Comparison of ENCODE assay signal across 21 cellular contexts in genomic region chr15:53880353-53880752, GRCh38.
DNase-seq lines count a peak whose midpoint lies in the region; ATAC-seq, FAIRE-seq and TF ChIP-seq lines count a peak whose summit lies in the region.
"Had no signal": no experiment of that assay in that cellular context is flagged by ENCODE, and none has a peak within 500 bp of the region (broad histone marks: within the 10 kb centered on the region; RNA-seq: fewer than 3 reads in every experiment).

No MANE protein-coding gene starts in this region.

- H3K27me3 Mint-ChIP-seq in nephron progenitor cell (ENCODE audit: low read depth, poor library complexity): peaks cover 14% of the 10 kb centered on the region

- CTCF ChIA-PET in HepG2 (lab: Yijun Ruan, JAX; ENCODE audit: low intra/inter-chr PET ratio, low total read pairs): no interaction called here

- H3K27ac Mint-ChIP-seq in nephron progenitor cell: no peak overlapping the region
- H3K27ac Mint-ChIP-seq: CD8-positive, alpha-beta T cell had no signal

- H3K9me3 Mint-ChIP-seq in nephron progenitor cell: no peaks in the 10 kb centered on the region
- H3K9me3 Mint-ChIP-seq: CD8-positive, alpha-beta T cell had no signal

- TF ChIP-seq EP300 in HepG2 (IDR thresholded peaks at IDR 0.05; ENCODE audit: low read depth in 2 of 2, low read length in 2 of 2) (no peak), HepG2 (CRISPR knock-in tag; IDR thresholded peaks at IDR 0.05; ENCODE audit: borderline replicate concordance) (no peak)

- no peak for TF ChIP-seq RAD21 in HepG2 (CRISPR knock-in tag; IDR thresholded peaks at IDR 0.05)

- no peak overlapping the region for H2AFZ ChIP-seq in HepG2 (ENCODE audit: low read length)

- H3K9me3 ChIP-seq in HepG2 (ENCODE audit: low read length): no peaks in the 10 kb centered on the region
- H3K9me3 ChIP-seq in right lobe of liver: no peaks in the 10 kb centered on the region
- H3K9me3 ChIP-seq in SK-N-MC (ENCODE audit: low read depth, low read length): no peaks in the 10 kb centered on the region
- H3K9me3 ChIP-seq: BLaER1 treated with 17β-estradiol and CSF1 and Interleukin-3, amounts not matched to agents 10 nM and 100 nM had no signal

- H3K9ac ChIP-seq in HepG2 (ENCODE audit: insufficient read depth, low read depth, low read length) (no peak overlapping the region), SK-N-MC (ENCODE audit: insufficient read length) (no peak overlapping the region)
- H3K9ac ChIP-seq: BLaER1 treated with 17β-estradiol and CSF1 and Interleukin-3, amounts not matched to agents 10 nM and 100 nM had no signal

- H3K36me3 ChIP-seq in HepG2 (replicated peaks in 1 of 2; ENCODE audit: control insufficient read depth in 1 of 2, insufficient read depth in 2 of 2, low read length in 2 of 2) (no peaks in the 10 kb centered on the region), right lobe of liver (no peaks in the 10 kb centered on the region), SK-N-MC (ENCODE audit: insufficient read depth, low read length) (no peaks in the 10 kb centered on the region)
- H3K36me3 ChIP-seq: BLaER1 treated with 17β-estradiol and CSF1 and Interleukin-3, amounts not matched to agents 10 nM and 100 nM had no signal

- DNase-seq in HepG2 (ENCODE audit: low spot score) (no peak), right lobe of liver (no peak), SK-N-MC (ENCODE audit: low read depth, low spot score) (no peak), nephron progenitor cell (peak; percentile 2), NCI-H1436 (lab: John Stamatoyannopoulos, UW) (no peak), head of caudate nucleus (no peak), NOMO-1 (lab: John Stamatoyannopoulos, UW; ENCODE audit: unreplicated experiment in 2 of 2) (no peak)
- DNase-seq: CD8-positive, alpha-beta T cell; DMS53; EL; NCI-H1105 treated with DMSO at 0.1 percent for 48 hours; NCI-H1694 treated with DMSO at 0.1 percent for 48 hours; NCI-H446; NCI-H69; PC-3; SW 1271 had no signal

- no peak for TF ChIP-seq CTCF in HepG2 (CRISPR knock-in tag; IDR thresholded peaks at IDR 0.05)
- TF ChIP-seq CTCF in right lobe of liver (IDR thresholded peaks at IDR 0.05): no peak
- no peak for TF ChIP-seq CTCF in nephron progenitor cell (IDR thresholded peaks at IDR 0.05)

- ATAC-seq in HepG2: no peak
- no peak for ATAC-seq in right lobe of liver
- ATAC-seq: CD8-positive, alpha-beta T cell; GM12878; K562; PC-3 had no signal

- H3K79me2 ChIP-seq in HepG2 (ENCODE audit: insufficient read depth, low read length): no peaks in the 10 kb centered on the region

- intact Hi-C loops in HepG2 (cut with micrococcal nuclease; ENCODE audit: unreplicated experiment) (no loop called here), right lobe of liver (cut with DNase I) (no loop called here), head of caudate nucleus (cut with DNase I) (no loop called here)

- H3K4me3 Mint-ChIP-seq in nephron progenitor cell: no peak overlapping the region
- H3K4me3 Mint-ChIP-seq: CD8-positive, alpha-beta T cell had no signal

- no TSS peak for BruUV-seq in HepG2 (replicated peaks; lab: Mats Ljungman, UMichigan)

- H3K4me1 ChIP-seq in HepG2 (ENCODE audit: insufficient read depth, low read length): no peaks in the 10 kb centered on the region
- H3K4me1 ChIP-seq in right lobe of liver: no peaks in the 10 kb centered on the region

- no peak overlapping the region for H3K4me3 ChIP-seq in HepG2 (replicated peaks in 1 of 3; ENCODE audit: insufficient read depth in 1 of 3, low read depth in 2 of 3, low read length in 3 of 3)
- no peak overlapping the region for H3K4me3 ChIP-seq in right lobe of liver
- no peak overlapping the region for H3K4me3 ChIP-seq in SK-N-MC
- H3K4me3 ChIP-seq: BLaER1 treated with 17β-estradiol and CSF1 and Interleukin-3, amounts not matched to agents 10 nM and 100 nM; GM12878; K562 had no signal

- TF ChIP-seq POLR2A in HepG2 (IDR thresholded peaks at IDR 0.05; ENCODE audit: insufficient read depth in 1 of 2, low read depth in 2 of 2, low read length in 2 of 2) (no peak), right lobe of liver (IDR thresholded peaks at IDR 0.05) (no peak)

- H3K4me1 Mint-ChIP-seq in nephron progenitor cell: peaks cover 6% of the 10 kb centered on the region

- in situ Hi-C loops in HepG2 (cut with HindIII; ENCODE audit: extremely low pct_ligation_motif_present, low pct_unique_long_range_greater_than_20kb): no loop called here

- POLR2A ChIA-PET in HepG2 (lab: Yijun Ruan, JAX): no interaction called here

- WGBS in HepG2 (ENCODE audit: low lambda C conversion rate): 42% methylated on average over 9 of the region's 9 CpGs
- WGBS in right lobe of liver (ENCODE audit: insufficient coverage, low coverage, low lambda C conversion rate, missing lambda C conversion rate): 33% methylated on average over 8 of the region's 9 CpGs

- peak; percentile 18 for FAIRE-seq in HepG2 (lab: Jason Lieb, UNC)
- FAIRE-seq: GM12878, H1, K562 had no signal

- H3K27ac ChIP-seq in HepG2 (ENCODE audit: extremely low read length, insufficient read depth, low read length) (no peak overlapping the region), right lobe of liver (no peak overlapping the region), SK-N-MC (0 out of 2 replicates have a peak overlapping the region, but pooled peaks have one; percentile 0)
- H3K27ac ChIP-seq: BLaER1 treated with 17β-estradiol and CSF1 and Interleukin-3, amounts not matched to agents 10 nM and 100 nM; RWPE1 had no signal

- peaks cover 0 to 11% of the 10 kb centered on the region in 2 experiments; a peak in 1 of 5 replicates for H3K27me3 ChIP-seq in HepG2 (ENCODE audit: control insufficient read depth in 1 of 2, insufficient read depth in 2 of 2, low read length in 2 of 2)
- H3K27me3 ChIP-seq in right lobe of liver: no peaks in the 10 kb centered on the region
- H3K27me3 ChIP-seq: BLaER1 treated with 17β-estradiol and CSF1 and Interleukin-3, amounts not matched to agents 10 nM and 100 nM had no signal

- H4K20me1 ChIP-seq in HepG2 (ENCODE audit: insufficient read depth, low read length): no peaks in the 10 kb centered on the region
- H4K20me1 ChIP-seq: BLaER1 treated with 17β-estradiol and CSF1 and Interleukin-3, amounts not matched to agents 10 nM and 100 nM had no signal

- peak overlapping the region; percentile 31; the same call in 1 of the 2 replicates for H3K4me2 ChIP-seq in HepG2 (ENCODE audit: low read depth, low read length)
- H3K4me2 ChIP-seq: BLaER1 treated with 17β-estradiol and CSF1 and Interleukin-3, amounts not matched to agents 10 nM and 100 nM had no signal

- no peaks in the 10 kb centered on the region for H3K36me3 Mint-ChIP-seq in nephron progenitor cell (ENCODE audit: low read depth)
- H3K36me3 Mint-ChIP-seq: CD8-positive, alpha-beta T cell had no signal

TF ChIP-seq in HepG2, 621 proteins besides CTCF, POLR2A, EP300 and RAD21:
- TF ChIP-seq PCBP2 (optimal IDR thresholded peaks at IDR 0.05; ENCODE audit: low read depth, low read length, poor library complexity, severe bottlenecking) (no peak), ONECUT2 (CRISPR knock-in tag; IDR thresholded peaks at IDR 0.05) (no peak), GATA4 (IDR thresholded peaks at IDR 0.05; ENCODE audit: borderline replicate concordance, low read depth) (no peak)
TF ChIP-seq in HepG2: peak in this region for 0.
